2 cellular contexts compared by ENCODE assay signal in genomic region chr10:91570220-91570619, GRCh38.
TF ChIP-seq lines count a peak whose summit lies in the region.

No MANE protein-coding gene starts in this region.

TF ChIP-seq in IMR-90, 13 proteins besides CTCF, POLR2A, EP300 and RAD21 (continued from another document):
- TF ChIP-seq ELK1 (IDR thresholded peaks at IDR 0.05; ENCODE audit: borderline replicate concordance, low read depth, low read length) (no peak), MAFK (IDR thresholded peaks at IDR 0.05; ENCODE audit: low read depth, low read length) (no peak), RFX5 (IDR thresholded peaks at IDR 0.05; ENCODE audit: low read depth, low read length) (no peak), MAZ (IDR thresholded peaks at IDR 0.05; ENCODE audit: borderline replicate concordance, low read depth, low read length) (no peak)

TF ChIP-seq in WTC11, 78 proteins besides CTCF, POLR2A, EP300 and RAD21 (continued from another document):
- TF ChIP-seq PRDM15 (CRISPR knock-in tag; IDR thresholded peaks at IDR 0.05) (no peak), ZNF121 (CRISPR knock-in tag; IDR thresholded peaks at IDR 0.05) (no peak), CBFB (CRISPR knock-in tag; IDR thresholded peaks at IDR 0.05; ENCODE audit: low read depth) (no peak), NR1H2 (CRISPR knock-in tag; IDR thresholded peaks at IDR 0.05) (no peak), FOXJ3 (CRISPR knock-in tag; IDR thresholded peaks at IDR 0.05; ENCODE audit: borderline replicate concordance) (no peak), ZNF512 (CRISPR knock-in tag; IDR thresholded peaks at IDR 0.05; ENCODE audit: borderline replicate concordance) (no peak), ZNF396 (CRISPR knock-in tag; IDR thresholded peaks at IDR 0.05; ENCODE audit: borderline replicate concordance) (no peak), FOXP1 (CRISPR knock-in tag; IDR thresholded peaks at IDR 0.05; ENCODE audit: borderline replicate concordance) (no peak), ZNF423 (CRISPR knock-in tag; IDR thresholded peaks at IDR 0.05) (no peak), ESRRA (CRISPR knock-in tag; IDR thresholded peaks at IDR 0.05; ENCODE audit: borderline replicate concordance) (no peak), SP1 (CRISPR knock-in tag; conservative IDR thresholded peaks at IDR 0.05) (no peak)
